In the genomic region with DNA sequence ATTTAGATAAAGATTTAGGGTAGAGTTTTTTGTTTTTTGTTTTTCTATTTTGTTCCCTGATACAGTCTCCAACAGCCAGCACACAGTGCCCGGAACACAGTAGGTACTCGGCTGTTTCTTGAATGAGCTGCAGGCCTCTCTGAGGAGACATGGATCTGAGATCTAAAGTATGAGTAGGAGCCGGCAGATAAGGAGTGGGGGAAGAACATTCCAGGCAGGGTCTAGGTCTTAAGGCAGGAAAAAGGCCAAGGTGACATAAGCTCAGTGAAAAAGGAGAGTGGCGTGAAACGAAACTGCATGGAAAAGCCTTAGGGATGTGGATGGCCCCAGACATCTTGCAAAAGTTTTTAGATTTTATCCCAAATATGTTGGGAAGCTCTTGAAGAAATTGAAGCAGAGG, we compare ENCODE assay signal across 15 cellular contexts.
DNase-seq lines count a peak whose midpoint lies in the region; ATAC-seq and TF ChIP-seq lines count a peak whose summit lies in the region.
"Had no signal": no experiment of that assay in that cellular context is flagged by ENCODE, and none has a peak within 500 bp of the region (broad histone marks: within the 10 kb centered on the region; RNA-seq: fewer than 3 reads in every experiment).

No MANE protein-coding gene starts in this region.

- H2AK9ac ChIP-seq in IMR-90 (replicated peaks; ENCODE audit: low read depth, low read length, poor library complexity), result no peak overlapping the region

- H2BK120ac ChIP-seq in IMR-90 (ENCODE audit: low read depth, low read length), result no peak overlapping the region

- no peak overlapping the region for H3K18ac ChIP-seq in IMR-90 (ENCODE audit: low read depth, low read length)

- H4K91ac ChIP-seq in IMR-90 (ENCODE audit: insufficient read depth, low read depth, low read length), result 0 out of 2 replicates have a peak overlapping the region, but pooled peaks have one; percentile 12

- peaks cover 17% of the 10 kb centered on the region for H3K36me3 ChIP-seq in BLaER1
- peaks cover 17% of the 10 kb centered on the region for H3K36me3 ChIP-seq in IMR-90 (ENCODE audit: control insufficient read depth, insufficient read depth, low read length)
- no peaks in the 10 kb centered on the region for H3K36me3 ChIP-seq in hepatocyte (replicated peaks; ENCODE audit: insufficient read depth, low read depth)
- H3K36me3 ChIP-seq in osteoblast (ENCODE audit: insufficient read depth, low read length), result peaks cover 34% of the 10 kb centered on the region

- H3K9me2 ChIP-seq in hepatocyte (replicated peaks; ENCODE audit: insufficient read depth), result no peaks in the 10 kb centered on the region

- H3K4me3 ChIP-seq in BLaER1 (peak overlapping the region; percentile 49), IMR-90 (ENCODE audit: insufficient read depth, low read depth, low read length) (no peak overlapping the region), hepatocyte (no peak overlapping the region), osteoblast (ENCODE audit: insufficient read depth, low read length) (no peak overlapping the region)
- H3K4me3 ChIP-seq: HAP-1, K562, PC-9 had no signal

- no peak overlapping the region for H4K8ac ChIP-seq in IMR-90 (ENCODE audit: low read depth in 2 of 2, low read length in 2 of 2)

- H3K9me3 ChIP-seq in BLaER1, result no peaks in the 10 kb centered on the region
- H3K9me3 ChIP-seq in IMR-90 (ENCODE audit: control insufficient read depth, insufficient read depth, low read length), result no peaks in the 10 kb centered on the region
- H3K9me3 ChIP-seq in hepatocyte (ENCODE audit: low read depth), result no peaks in the 10 kb centered on the region
- H3K9me3 ChIP-seq in osteoblast (ENCODE audit: low read depth, low read length), result no peaks in the 10 kb centered on the region
- H3K9me3 ChIP-seq: HAP-1 had no signal

- DNase-seq in IMR-90, result no peak
- DNase-seq in hepatocyte (ENCODE audit: low spot score), result no peak
- DNase-seq in osteoblast (ENCODE audit: insufficient read length, low spot score, missing footprints), result no peak
- no peak for DNase-seq in NCI-H146 treated with DMSO at 0.1 percent for 48 hours (lab: John Stamatoyannopoulos, UW; ENCODE audit: unreplicated experiment)
- DNase-seq in HuH-7.5 (ENCODE audit: low spot score), result no peak
- DNase-seq: DMS79, NCI-H187, NCI-H2107, NCI-H524, PC-9 had no signal

- H2BK5ac ChIP-seq in IMR-90 (ENCODE audit: low read depth, low read length, poor library complexity, severe bottlenecking), result no peak overlapping the region

- H2AK5ac ChIP-seq in IMR-90 (ENCODE audit: low read depth, low read length), result peak overlapping the region; percentile 43; the same call in 1 of the 2 replicates

- H3K27me3 ChIP-seq in BLaER1 (no peaks in the 10 kb centered on the region), IMR-90 (ENCODE audit: control insufficient read depth, insufficient read depth, low read length) (no peaks in the 10 kb centered on the region), hepatocyte (no peaks in the 10 kb centered on the region), osteoblast (ENCODE audit: insufficient read depth, low read length) (no peaks in the 10 kb centered on the region)

- ATAC-seq in IMR-90 (ENCODE audit: low read depth), result no peak
- no peak for ATAC-seq in GM18867 (IDR thresholded peaks at IDR 0.05; ENCODE audit: unreplicated experiment)
- ATAC-seq in HG03521 (IDR thresholded peaks at IDR 0.05; ENCODE audit: unreplicated experiment), result no peak
- ATAC-seq: K562 had no signal

- WGBS in IMR-90 (ENCODE audit: extremely low coverage in 2 of 2, insufficient read length in 1 of 2), 2 experiments, result no CpG with 5 or more reads among the region's 5 CpGs
- 67% methylated on average over 5 of the region's 5 CpGs for WGBS in hepatocyte (ENCODE audit: low lambda C conversion rate, missing lambda C conversion rate)

- H3K4me1 ChIP-seq in BLaER1 (peaks cover 85% of the 10 kb centered on the region), IMR-90 (ENCODE audit: control insufficient read depth, insufficient read depth, low read length) (peaks cover 11% of the 10 kb centered on the region), hepatocyte (ENCODE audit: insufficient read depth) (peaks cover 12% of the 10 kb centered on the region), osteoblast (ENCODE audit: insufficient read depth, low read length) (peaks cover 9% of the 10 kb centered on the region)
- H3K4me1 ChIP-seq: HAP-1 had no signal

- H2BK15ac ChIP-seq in IMR-90 (ENCODE audit: low read depth, low read length), result no peak overlapping the region

- CTCF ChIA-PET in IMR-90 (lab: Yijun Ruan, JAX), result no interaction called here

- H3K14ac ChIP-seq in IMR-90 (replicated peaks; ENCODE audit: low read depth, low read length), result no peak overlapping the region

- H2BK20ac ChIP-seq in IMR-90 (ENCODE audit: low read depth, low read length), result no peak overlapping the region

- H4K5ac ChIP-seq in IMR-90 (ENCODE audit: low read depth, low read length), result no peak overlapping the region

- peaks cover 19% of the 10 kb centered on the region for H3K9me1 ChIP-seq in IMR-90 (ENCODE audit: insufficient read depth, low read length)

- H3K9ac ChIP-seq in BLaER1, result peak overlapping the region; percentile 70
- no peak overlapping the region for H3K9ac ChIP-seq in IMR-90 (ENCODE audit: low read depth, low read length)

- no peak overlapping the region for H3K23ac ChIP-seq in IMR-90 (ENCODE audit: low read depth, low read length)

- BruUV-seq in IMR-90 (replicated peaks; lab: Mats Ljungman, UMichigan), result no TSS peak

- TF ChIP-seq CTCF in IMR-90 (conservative IDR thresholded peaks at IDR 0.05; ENCODE audit: low read depth, low read length) (no peak), hepatocyte (IDR thresholded peaks at IDR 0.05; ENCODE audit: poor library complexity) (no peak), osteoblast (IDR thresholded peaks at IDR 0.05; ENCODE audit: extremely low read depth, low read depth, low read length) (no peak)

- intact Hi-C loops in IMR-90 (cut with micrococcal nuclease), result no loop called here

- H2AFZ ChIP-seq in IMR-90 (replicated peaks; ENCODE audit: low read length, poor library complexity) (no peak overlapping the region), hepatocyte (no peak overlapping the region), osteoblast (ENCODE audit: low read length) (no peak overlapping the region)
- H2AFZ ChIP-seq: PC-9 had no signal

- H4K20me1 ChIP-seq in BLaER1, result no peaks in the 10 kb centered on the region
- H4K20me1 ChIP-seq in IMR-90 (ENCODE audit: insufficient read depth, low read length), result no peaks in the 10 kb centered on the region
- H4K20me1 ChIP-seq in hepatocyte (ENCODE audit: insufficient read depth, poor library complexity, severe bottlenecking), result no peaks in the 10 kb centered on the region
- no peaks in the 10 kb centered on the region for H4K20me1 ChIP-seq in osteoblast (ENCODE audit: insufficient read depth, low read length)

- TF ChIP-seq RAD21 in IMR-90 (IDR thresholded peaks at IDR 0.05; ENCODE audit: low read length), result no peak

- POLR2A ChIA-PET in IMR-90 (lab: Charles Lee; ENCODE audit: unreplicated experiment), result no interaction called here

- dilution Hi-C loops in IMR-90 (cut with HindIII; ENCODE audit: low sequenced_read_pairs, unreplicated experiment), result no loop called here

- H3K4ac ChIP-seq in IMR-90 (ENCODE audit: low read depth, low read length), result peak overlapping the region; percentile 17; the same call in 1 of the 2 replicates

- H3K56ac ChIP-seq in IMR-90 (ENCODE audit: extremely low read depth, insufficient read depth, low read length), result no peak overlapping the region

- H3K27ac ChIP-seq in BLaER1 (peak overlapping the region; percentile 84), IMR-90 (ENCODE audit: insufficient read depth, low read length) (no peak overlapping the region), hepatocyte (peak overlapping the region; percentile 16), osteoblast (ENCODE audit: low read depth, low read length) (peak overlapping the region; percentile 23)
- H3K27ac ChIP-seq: PC-9 had no signal

- in situ Hi-C loops in IMR-90 (cut with MboI; ENCODE audit: low sequenced_read_pairs), result loop anchor here (25.0 kb wide), 1 partner anchor 467 kb away; no protein-coding TSS in a partner anchor

- H3K79me1 ChIP-seq in IMR-90 (ENCODE audit: low read depth in 1 of 2, low read length in 2 of 2), result peaks cover 26 to 72% of the 10 kb centered on the region in 2 experiments

- H3K4me2 ChIP-seq in BLaER1 (peak overlapping the region; percentile 88), IMR-90 (ENCODE audit: low read depth, low read length) (no peak overlapping the region), hepatocyte (no peak overlapping the region), osteoblast (ENCODE audit: insufficient read depth, low read length) (no peak overlapping the region)
- H3K4me2 ChIP-seq: PC-9 had no signal

- no peaks in the 10 kb centered on the region for H3K79me2 ChIP-seq in hepatocyte
- H3K79me2 ChIP-seq in osteoblast (ENCODE audit: insufficient read depth, low read length), result peaks cover 14% of the 10 kb centered on the region

- TF ChIP-seq POLR2A in IMR-90 (IDR thresholded peaks at IDR 0.05; ENCODE audit: low read depth, low read length), result no peak

TF ChIP-seq in IMR-90, 13 proteins besides CTCF, POLR2A, EP300 and RAD21 (continues in another document):
- TF ChIP-seq MXI1 (IDR thresholded peaks at IDR 0.05; ENCODE audit: borderline replicate concordance, low read depth, low read length) (no peak), BHLHE40 (IDR thresholded peaks at IDR 0.05; ENCODE audit: low read depth, low read length) (no peak), CEBPB (IDR thresholded peaks at IDR 0.05; ENCODE audit: low read depth, low read length) (no peak), FOS (IDR thresholded peaks at IDR 0.05; ENCODE audit: low read depth, low read length) (no peak), SMC3 (IDR thresholded peaks at IDR 0.05; ENCODE audit: low read depth, low read length) (no peak), RFX5 (IDR thresholded peaks at IDR 0.05; ENCODE audit: low read depth, low read length) (no peak), RCOR1 (IDR thresholded peaks at IDR 0.05; ENCODE audit: insufficient replicate concordance, low read length) (no peak), MAZ (IDR thresholded peaks at IDR 0.05; ENCODE audit: borderline replicate concordance, low read depth, low read length) (no peak)
- TF ChIP-seq, protein P1, sequence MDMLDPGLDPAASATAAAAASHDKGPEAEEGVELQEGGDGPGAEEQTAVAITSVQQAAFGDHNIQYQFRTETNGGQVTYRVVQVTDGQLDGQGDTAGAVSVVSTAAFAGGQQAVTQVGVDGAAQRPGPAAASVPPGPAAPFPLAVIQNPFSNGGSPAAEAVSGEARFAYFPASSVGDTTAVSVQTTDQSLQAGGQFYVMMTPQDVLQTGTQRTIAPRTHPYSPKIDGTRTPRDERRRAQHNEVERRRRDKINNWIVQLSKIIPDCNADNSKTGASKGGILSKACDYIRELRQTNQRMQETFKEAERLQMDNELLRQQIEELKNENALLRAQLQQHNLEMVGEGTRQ (IDR thresholded peaks at IDR 0.05; ENCODE audit: low read depth, low read length), result no peak
